19 cellular contexts compared by ENCODE assay signal in genomic region chr15:66476535-66476934, GRCh38. TPM values are rescaled to one million over a fixed set of nuclear protein-coding genes. Genes with fewer than 3 reads are reported as not detected.
DNase-seq lines count a peak whose midpoint lies in the region; ATAC-seq and TF ChIP-seq lines count a peak whose summit lies in the region.
"Had no signal": no experiment of that assay in that cellular context is flagged by ENCODE, and none has a peak within 500 bp of the region (broad histone marks: within the 10 kb centered on the region; RNA-seq: fewer than 3 reads in every experiment).

No MANE protein-coding gene starts in this region.

- POLR2A ChIA-PET in HEK293 (lab: Yijun Ruan, JAX), result no interaction called here

- peaks cover 25% of the 10 kb centered on the region for H3K36me3 Mint-ChIP-seq in T-helper 1 cell treated with Interleukin-12 subunit alpha and Interleukin-12 subunit beta and Interleukin-4 antibody, amounts not matched to agents 30 μg/mL and 1 μg/mL, for 36 hours (ENCODE audit: low read depth)
- H3K36me3 Mint-ChIP-seq in neural crest cell (ENCODE audit: low read depth), result peaks cover 2% of the 10 kb centered on the region

- peak overlapping the region; percentile 52 for H3K27ac Mint-ChIP-seq in T-helper 1 cell treated with Interleukin-12 subunit alpha and Interleukin-12 subunit beta and Interleukin-4 antibody, amounts not matched to agents 30 μg/mL and 1 μg/mL, for 36 hours
- H3K27ac Mint-ChIP-seq in neural crest cell (ENCODE audit: unreplicated experiment), result peak overlapping the region; percentile 37

- H3K9me3 Mint-ChIP-seq in T-helper 1 cell treated with Interleukin-12 subunit alpha and Interleukin-12 subunit beta and Interleukin-4 antibody, amounts not matched to agents 30 μg/mL and 1 μg/mL, for 36 hours, result no peaks in the 10 kb centered on the region
- no peaks in the 10 kb centered on the region for H3K9me3 Mint-ChIP-seq in neural crest cell

- H3K4me3 Mint-ChIP-seq in T-helper 1 cell treated with Interleukin-12 subunit alpha and Interleukin-12 subunit beta and Interleukin-4 antibody, amounts not matched to agents 30 μg/mL and 1 μg/mL, for 36 hours, result no peak overlapping the region
- H3K4me3 Mint-ChIP-seq in neural crest cell, result no peak overlapping the region

- CTCF ChIA-PET in HEK293 (lab: Yijun Ruan, JAX), result no interaction called here

- H3K27ac ChIP-seq in HEK293 (ENCODE audit: extremely low read depth, low read depth, low read length) (no peak overlapping the region), angular gyrus (ENCODE audit: low read depth, low read length) (peak overlapping the region; percentile 85)
- H3K27ac ChIP-seq: 22Rv1, colonic mucosa, neutrophil, right atrium auricular region, SK-N-MC, tibial nerve had no signal

- H3K4me3 ChIP-seq in HEK293 (ENCODE audit: low read depth, low read length), result no peak overlapping the region
- H3K4me3 ChIP-seq: colonic mucosa, MG63, right atrium auricular region, SK-N-MC, tibial nerve had no signal

- H3K4me1 ChIP-seq in HEK293 (ENCODE audit: control insufficient read depth, insufficient read depth, low read length), result no peaks in the 10 kb centered on the region
- H3K4me1 ChIP-seq: colonic mucosa had no signal

- no peak for ATAC-seq in GM21360 (IDR thresholded peaks at IDR 0.05; ENCODE audit: unreplicated experiment)

- no peaks in the 10 kb centered on the region for H3K9me3 ChIP-seq in HEK293 (ENCODE audit: control insufficient read depth, insufficient read depth, low read depth, low read length)
- H3K9me3 ChIP-seq: colonic mucosa, MG63, neutrophil, right atrium auricular region, tibial nerve had no signal

- H3K4me1 Mint-ChIP-seq in T-helper 1 cell treated with Interleukin-12 subunit alpha and Interleukin-12 subunit beta and Interleukin-4 antibody, amounts not matched to agents 30 μg/mL and 1 μg/mL, for 36 hours (ENCODE audit: low read depth), result peaks cover 34% of the 10 kb centered on the region
- peaks cover 18% of the 10 kb centered on the region for H3K4me1 Mint-ChIP-seq in neural crest cell

- H3K27me3 Mint-ChIP-seq in T-helper 1 cell treated with Interleukin-12 subunit alpha and Interleukin-12 subunit beta and Interleukin-4 antibody, amounts not matched to agents 30 μg/mL and 1 μg/mL, for 36 hours (ENCODE audit: low read depth), result no peaks in the 10 kb centered on the region
- no peaks in the 10 kb centered on the region for H3K27me3 Mint-ChIP-seq in neural crest cell (ENCODE audit: low read depth)

- peaks cover 0 to 8% of the 10 kb centered on the region in 2 experiments; a peak in 2 of 3 replicates for H3K36me3 ChIP-seq in HEK293 (ENCODE audit: control insufficient read depth in 2 of 2, insufficient read depth in 1 of 2, low read length in 2 of 2)
- H3K36me3 ChIP-seq: colonic mucosa had no signal

- no peak for TF ChIP-seq CTCF in HEK293 (tag by site-specific recombination; IDR thresholded peaks at IDR 0.05)
- no peak for TF ChIP-seq CTCF in neural crest cell (conservative IDR thresholded peaks at IDR 0.05)

- DNase-seq in T-helper 1 cell (no peak), neural crest cell (ENCODE audit: low read depth, low spot score) (no peak), GOT3 (lab: John Stamatoyannopoulos, UW) (no peak), AG20443 (ENCODE audit: low spot score) (no peak)
- DNase-seq: colonic mucosa; DND-41; MG63; NCI-H187 treated with DMSO at 0.1 percent for 48 hours; NCI-H524; stimulated activated CD4-positive, alpha-beta T cell treated with anti-CD3 and anti-CD28 coated beads, Interleukin-2, amount 100 ng/mL, for 24 hours had no signal

TF ChIP-seq in HEK293, 187 proteins besides CTCF, POLR2A, EP300 and RAD21:
- TF ChIP-seq EGR2 (tag by site-specific recombination; IDR thresholded peaks at IDR 0.05; ENCODE audit: low read depth) (peak; percentile 79), ZFHX2 (tag by site-specific recombination; conservative IDR thresholded peaks at IDR 0.05) (peak; percentile 85)
- TF ChIP-seq, protein P1, sequence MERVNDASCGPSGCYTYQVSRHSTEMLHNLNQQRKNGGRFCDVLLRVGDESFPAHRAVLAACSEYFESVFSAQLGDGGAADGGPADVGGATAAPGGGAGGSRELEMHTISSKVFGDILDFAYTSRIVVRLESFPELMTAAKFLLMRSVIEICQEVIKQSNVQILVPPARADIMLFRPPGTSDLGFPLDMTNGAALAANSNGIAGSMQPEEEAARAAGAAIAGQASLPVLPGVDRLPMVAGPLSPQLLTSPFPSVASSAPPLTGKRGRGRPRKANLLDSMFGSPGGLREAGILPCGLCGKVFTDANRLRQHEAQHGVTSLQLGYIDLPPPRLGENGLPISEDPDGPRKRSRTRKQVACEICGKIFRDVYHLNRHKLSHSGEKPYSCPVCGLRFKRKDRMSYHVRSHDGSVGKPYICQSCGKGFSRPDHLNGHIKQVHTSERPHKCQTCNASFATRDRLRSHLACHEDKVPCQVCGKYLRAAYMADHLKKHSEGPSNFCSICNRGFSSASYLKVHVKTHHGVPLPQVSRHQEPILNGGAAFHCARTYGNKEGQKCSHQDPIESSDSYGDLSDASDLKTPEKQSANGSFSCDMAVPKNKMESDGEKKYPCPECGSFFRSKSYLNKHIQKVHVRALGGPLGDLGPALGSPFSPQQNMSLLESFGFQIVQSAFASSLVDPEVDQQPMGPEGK (tag by site-specific recombination; IDR thresholded peaks at IDR 0.05), result no peak

RNA-seq across cellular contexts. Expression of gene SNAPC5, which starts 21.0 kb away (rescaled TPM):
- 22.9 and 23.3 TPM in 2 replicates for total RNA-seq in neural crest cell

RNA-seq across cellular contexts. Expression of gene RPL4, which starts 28.1 kb away (rescaled TPM):
- 3,194 and 3,277 TPM in 2 replicates for total RNA-seq in neural crest cell

RNA-seq across cellular contexts. Expression of gene ZWILCH, which starts 28.6 kb away (rescaled TPM):
- total RNA-seq in neural crest cell, result 30.9 and 32.1 TPM in 2 replicates
